Comparison of ENCODE assay signal across 22 cellular contexts in genomic region chr16:72884573-72884972, GRCh38.
A peak's percentile ranks its signal among the peaks of the same experiment; 100 is the strongest.
DNase-seq lines count a peak whose midpoint lies in the region; ATAC-seq, FAIRE-seq and TF ChIP-seq lines count a peak whose summit lies in the region.
"Had no signal": no experiment of that assay in that cellular context is flagged by ENCODE, and none has a peak within 500 bp of the region (broad histone marks: within the 10 kb centered on the region; RNA-seq: fewer than 3 reads in every experiment).

No MANE protein-coding gene starts in this region.

- TF ChIP-seq POLR2A in HepG2 (IDR thresholded peaks at IDR 0.05; ENCODE audit: insufficient read depth in 1 of 2, low read depth in 2 of 2, low read length in 2 of 2) (no peak), right lobe of liver (IDR thresholded peaks at IDR 0.05) (no peak)

- CTCF ChIA-PET in HepG2 (lab: Yijun Ruan, JAX; ENCODE audit: low intra/inter-chr PET ratio, low total read pairs): no interaction called here

- peak; percentile 75 for DNase-seq in HepG2 (ENCODE audit: low spot score)
- DNase-seq in right lobe of liver: no peak
- DNase-seq in NCI-H510A treated with DMSO at 0.1 percent for 48 hours (lab: John Stamatoyannopoulos, UW): peak; percentile 72
- no peak for DNase-seq in H4 (ENCODE audit: low spot score)
- no peak for DNase-seq in GM10266 (ENCODE audit: extremely low spot score)
- DNase-seq: activated effector memory CD4-positive, alpha-beta T cell treated with Interleukin-2 at 50 U/mL for 16 hours; body of pancreas; COR-L47; effector CD4-positive, alpha-beta T cell; foreskin keratinocyte; hypothalamus; NCI-H1417 treated with DMSO at 0.1 percent for 48 hours; stimulated activated naive CD8-positive, alpha-beta T cell treated with anti-CD3 and anti-CD28 coated beads, Interleukin-15, amount 100 ng/mL, for 72 hours; T1000 had no signal

- H3K4me3 ChIP-seq in HepG2 (replicated peaks in 1 of 3; ENCODE audit: insufficient read depth in 1 of 3, low read depth in 2 of 3, low read length in 3 of 3) (no peak overlapping the region), right lobe of liver (no peak overlapping the region), mesodermal cell (ENCODE audit: extremely low read depth, insufficient read depth, low read length, poor library complexity, severe bottlenecking) (no peak overlapping the region)
- H3K4me3 ChIP-seq: body of pancreas, GM23248, tibial nerve had no signal

- peaks cover 12% of the 10 kb centered on the region for H3K79me2 ChIP-seq in HepG2 (ENCODE audit: insufficient read depth, low read length)

- no peak overlapping the region for H2AFZ ChIP-seq in HepG2 (ENCODE audit: low read length)
- H2AFZ ChIP-seq: GM23248 had no signal

- intact Hi-C loops in HepG2 (cut with micrococcal nuclease; ENCODE audit: unreplicated experiment): no loop called here
- intact Hi-C loops in right lobe of liver (cut with DNase I): no loop called here

- POLR2A ChIA-PET in HepG2 (lab: Yijun Ruan, JAX): interaction anchor here (0.6 kb wide), 1 partner anchor 37 kb away, joined by 3 read pairs; no protein-coding TSS in a partner anchor

- no peak for FAIRE-seq in HepG2 (lab: Jason Lieb, UNC)
- FAIRE-seq: A204.1, keratinocyte had no signal

- no peak overlapping the region for H3K4me2 ChIP-seq in HepG2 (ENCODE audit: low read depth, low read length)

- TF ChIP-seq EP300 in HepG2 (IDR thresholded peaks at IDR 0.05; ENCODE audit: low read depth in 2 of 2, low read length in 2 of 2) (no peak), HepG2 (CRISPR knock-in tag; IDR thresholded peaks at IDR 0.05; ENCODE audit: borderline replicate concordance) (no peak)

- H3K9ac ChIP-seq in HepG2 (ENCODE audit: insufficient read depth, low read depth, low read length): no peak overlapping the region
- H3K9ac ChIP-seq: GM23248 had no signal

- no peaks in the 10 kb centered on the region for H4K20me1 ChIP-seq in HepG2 (ENCODE audit: insufficient read depth, low read length)

- H3K27ac ChIP-seq in HepG2 (ENCODE audit: extremely low read length, insufficient read depth, low read length) (peak overlapping the region; percentile 13), right lobe of liver (no peak overlapping the region), mesodermal cell (ENCODE audit: low read depth, low read length, severe bottlenecking) (peak overlapping the region; percentile 8)
- H3K27ac ChIP-seq: foreskin keratinocyte, GM23248, tibial nerve had no signal

- in situ Hi-C loops in HepG2 (cut with HindIII; ENCODE audit: extremely low pct_ligation_motif_present, low pct_unique_long_range_greater_than_20kb): no loop called here

- peaks cover 36 to 68% of the 10 kb centered on the region in 2 experiments for H3K36me3 ChIP-seq in HepG2 (replicated peaks in 1 of 2; ENCODE audit: control insufficient read depth in 1 of 2, insufficient read depth in 2 of 2, low read length in 2 of 2)
- H3K36me3 ChIP-seq in right lobe of liver: peaks cover 0 to 8% (median 2%) of the 10 kb centered on the region in 4 donors
- H3K36me3 ChIP-seq in mesodermal cell (ENCODE audit: control insufficient read depth, insufficient read depth, low read length): peaks cover 31% of the 10 kb centered on the region

- H3K9me3 ChIP-seq in HepG2 (ENCODE audit: low read length) (no peaks in the 10 kb centered on the region), right lobe of liver (no peaks in the 10 kb centered on the region), mesodermal cell (ENCODE audit: control insufficient read depth, low read length) (no peaks in the 10 kb centered on the region)
- H3K9me3 ChIP-seq: body of pancreas, tibial nerve had no signal

- ATAC-seq in HepG2 (peak; percentile 31; the same call in 1 of the 3 replicates), right lobe of liver (no peak), HG03460 (IDR thresholded peaks at IDR 0.05; ENCODE audit: unreplicated experiment) (no peak), HG03135 (IDR thresholded peaks at IDR 0.05; ENCODE audit: unreplicated experiment) (no peak)
- ATAC-seq: body of pancreas; foreskin keratinocyte; stimulated activated naive CD8-positive, alpha-beta T cell treated with anti-CD3 and anti-CD28 coated beads, Interleukin-15, amount 100 ng/mL, for 72 hours; WTC11 had no signal

- no peak for TF ChIP-seq CTCF in HepG2 (CRISPR knock-in tag; IDR thresholded peaks at IDR 0.05)
- TF ChIP-seq CTCF in right lobe of liver (IDR thresholded peaks at IDR 0.05): no peak
- no peak for TF ChIP-seq CTCF in GM10266 (IDR thresholded peaks at IDR 0.05; ENCODE audit: control insufficient read depth, insufficient read depth, low read depth, missing control alignments)

- H3K27me3 ChIP-seq in HepG2 (ENCODE audit: control insufficient read depth in 1 of 2, insufficient read depth in 2 of 2, low read length in 2 of 2) (no peaks in the 10 kb centered on the region), right lobe of liver (no peaks in the 10 kb centered on the region)
- H3K27me3 ChIP-seq: body of pancreas, foreskin keratinocyte, tibial nerve had no signal

- TF ChIP-seq RAD21 in HepG2 (CRISPR knock-in tag; IDR thresholded peaks at IDR 0.05): no peak

- 71% methylated on average over 5 of the region's 5 CpGs for WGBS in HepG2 (ENCODE audit: low lambda C conversion rate)
- 88% methylated on average over 5 of the region's 5 CpGs for WGBS in right lobe of liver (ENCODE audit: insufficient coverage, low coverage, low lambda C conversion rate, missing lambda C conversion rate)
- 65 to 100% methylated on average over 1 to 2 of the region's 5 CpGs for WGBS in mesodermal cell (ENCODE audit: insufficient coverage in 2 of 2), 2 experiments

- BruUV-seq in HepG2 (replicated peaks; lab: Mats Ljungman, UMichigan): no TSS peak

- H3K4me1 ChIP-seq in HepG2 (ENCODE audit: insufficient read depth, low read length): peaks cover 47% of the 10 kb centered on the region
- H3K4me1 ChIP-seq in right lobe of liver: no peaks in the 10 kb centered on the region
- peaks cover 14% of the 10 kb centered on the region for H3K4me1 ChIP-seq in mesodermal cell (ENCODE audit: control insufficient read depth, insufficient read depth, low read length, poor library complexity, severe bottlenecking)
- H3K4me1 ChIP-seq: body of pancreas, foreskin keratinocyte had no signal

TF ChIP-seq in HepG2, 621 proteins besides CTCF, POLR2A, EP300 and RAD21:
- TF ChIP-seq ZNF614 (CRISPR knock-in tag; IDR thresholded peaks at IDR 0.05; ENCODE audit: borderline replicate concordance): peak; percentile 69
- TF ChIP-seq ZNF501 (CRISPR knock-in tag; IDR thresholded peaks at IDR 0.05): 0 out of 2 replicates have a peak, but pooled peaks have one; percentile 27
- TF ChIP-seq ZFP91 (CRISPR knock-in tag; IDR thresholded peaks at IDR 0.05; ENCODE audit: borderline replicate concordance): no peak

Comparison
In these comparisons a context has a peak if more than half of its experiments do, and no peak if none do; other contexts are left out.
1. DNase-seq: peak in HepG2 (single experiment) and NCI-H510A treated with DMSO at 0.1 percent for 48 hours (single experiment); none in right lobe of liver (0 of 3), H4 (single experiment) and GM10266 (single experiment).
2. H3K27ac ChIP-seq: peak in HepG2 (single experiment) and mesodermal cell (single experiment); none in right lobe of liver (0 of 3).